8 cellular contexts compared by ENCODE assay signal in the genomic region with DNA sequence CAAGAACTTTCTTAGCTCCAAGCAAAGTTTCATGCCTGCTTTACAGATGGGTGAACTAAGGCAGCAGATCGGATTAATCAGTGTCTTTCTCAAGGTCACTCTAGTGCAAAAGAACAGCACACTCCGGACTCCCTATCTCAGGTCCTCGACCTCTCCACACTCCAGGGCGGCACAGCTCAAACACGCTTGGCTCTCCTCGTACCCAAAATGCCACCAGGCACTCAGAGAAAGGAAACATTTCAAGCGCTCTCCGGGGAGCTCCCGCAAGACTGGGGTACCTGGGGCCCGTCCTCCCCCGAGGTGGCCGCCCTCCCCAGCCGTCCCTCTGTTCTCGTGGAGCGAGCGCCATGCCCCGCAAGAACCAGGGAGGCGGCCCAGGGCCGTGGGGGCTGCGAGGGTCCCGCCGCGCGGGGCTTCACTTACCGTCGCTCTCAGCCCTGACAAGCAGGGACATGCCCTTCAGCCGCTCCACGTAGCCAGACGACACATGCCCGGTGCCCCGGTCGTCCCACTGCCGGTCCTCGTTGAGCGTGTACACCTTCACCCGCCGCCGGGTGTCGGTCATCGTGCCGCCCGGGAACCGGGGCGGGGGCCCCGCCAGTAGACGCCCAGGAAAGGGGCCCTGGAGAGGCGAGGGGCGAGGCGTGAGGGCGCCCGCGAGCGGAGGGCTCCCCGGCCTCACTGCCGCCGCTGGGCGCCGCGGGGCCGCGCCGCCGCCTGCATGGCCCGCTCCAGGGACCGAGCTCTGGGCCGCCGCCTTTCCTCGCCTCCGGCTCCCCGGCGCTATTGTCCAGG. TPM values are rescaled to one million over a fixed set of nuclear protein-coding genes. Genes with fewer than 3 reads are reported as not detected.
DNase-seq lines count a peak whose midpoint lies in the region; ATAC-seq and TF ChIP-seq lines count a peak whose summit lies in the region.

No MANE protein-coding gene starts in this region.

- H3K36me3 Mint-ChIP-seq in T-helper 1 cell treated with Interleukin-12 subunit alpha and Interleukin-12 subunit beta and Interleukin-4 antibody, amounts not matched to agents 30 μg/mL and 1 μg/mL, for 36 hours (ENCODE audit: low read depth): peaks cover 35% of the 10 kb centered on the region

- no peaks in the 10 kb centered on the region for H3K9me3 Mint-ChIP-seq in T-helper 1 cell treated with Interleukin-12 subunit alpha and Interleukin-12 subunit beta and Interleukin-4 antibody, amounts not matched to agents 30 μg/mL and 1 μg/mL, for 36 hours

- H3K4me1 ChIP-seq in iPS-20b (ENCODE audit: insufficient read depth, low read length) (no peaks in the 10 kb centered on the region), skeletal muscle tissue (ENCODE audit: control insufficient read depth in 3 of 3, insufficient read depth in 3 of 3, low read length in 3 of 3) (peaks cover 16 to 26% (median 24%) of the 10 kb centered on the region in 3 donors)

- H3K27ac ChIP-seq in iPS-20b (ENCODE audit: low read length) (peak overlapping the region; percentile 36), skeletal muscle tissue (ENCODE audit: low read depth, low read length) (peak overlapping the region; percentile 99)

- peaks cover 31% of the 10 kb centered on the region for H3K36me3 ChIP-seq in iPS-20b (ENCODE audit: insufficient read depth, low read depth, low read length)
- H3K36me3 ChIP-seq in skeletal muscle tissue (ENCODE audit: control insufficient read depth in 3 of 3, insufficient read depth in 3 of 3, low read length in 3 of 3): peaks cover 2 to 4% (median 4%) of the 10 kb centered on the region in 3 donors

- peak in 10 of 14 donors; percentile 2 to 67 (median 36) for DNase-seq in C1 segment of cervical spinal cord (lab: John Stamatoyannopoulos, UW)
- no peak for DNase-seq in astrocyte of the spinal cord (ENCODE audit: low read depth, low spot score)
- DNase-seq in NCI-H128 (lab: John Stamatoyannopoulos, UW; ENCODE audit: unreplicated experiment): no peak

- H3K4me3 ChIP-seq in astrocyte of the spinal cord (ENCODE audit: low read depth, low read length) (peak overlapping the region; percentile 85), iPS-20b (ENCODE audit: low read length) (peak overlapping the region; percentile 95), skeletal muscle tissue (ENCODE audit: low read length in 3 of 3) (peak overlapping the region; percentile 73 to 96 (median 88))

- H3K9me3 ChIP-seq in iPS-20b (ENCODE audit: insufficient read depth, low read depth, low read length) (no peaks in the 10 kb centered on the region), skeletal muscle tissue (ENCODE audit: control insufficient read depth in 3 of 3, low read length in 3 of 3) (no peaks in the 10 kb centered on the region)

- no peak for TF ChIP-seq CTCF in astrocyte of the spinal cord (IDR thresholded peaks at IDR 0.05; ENCODE audit: low read depth, low read length)

- H3K4me3 Mint-ChIP-seq in T-helper 1 cell treated with Interleukin-12 subunit alpha and Interleukin-12 subunit beta and Interleukin-4 antibody, amounts not matched to agents 30 μg/mL and 1 μg/mL, for 36 hours: peak overlapping the region; percentile 95

- in situ Hi-C loops in astrocyte of the spinal cord (cut with HindIII; ENCODE audit: low sequenced_read_pairs): no loop called here

- H3K27me3 Mint-ChIP-seq in T-helper 1 cell treated with Interleukin-12 subunit alpha and Interleukin-12 subunit beta and Interleukin-4 antibody, amounts not matched to agents 30 μg/mL and 1 μg/mL, for 36 hours (ENCODE audit: low read depth): no peaks in the 10 kb centered on the region

- ATAC-seq in GM19438 (IDR thresholded peaks at IDR 0.05; ENCODE audit: low read depth, unreplicated experiment) (peak; percentile 12), HG03571 (IDR thresholded peaks at IDR 0.05; ENCODE audit: unreplicated experiment) (peak; percentile 8)

- H3K4me1 Mint-ChIP-seq in T-helper 1 cell treated with Interleukin-12 subunit alpha and Interleukin-12 subunit beta and Interleukin-4 antibody, amounts not matched to agents 30 μg/mL and 1 μg/mL, for 36 hours (ENCODE audit: low read depth): peaks cover 29% of the 10 kb centered on the region

- H3K9ac ChIP-seq in iPS-20b (ENCODE audit: low read depth, low read length): peak overlapping the region; percentile 85
- H3K9ac ChIP-seq in skeletal muscle tissue (ENCODE audit: low read depth in 1 of 3, low read length in 3 of 3): peak overlapping the region; percentile 94 to 97 (median 97)

- H3K27me3 ChIP-seq in iPS-20b (ENCODE audit: insufficient read depth, low read length) (no peaks in the 10 kb centered on the region), skeletal muscle tissue (ENCODE audit: control insufficient read depth in 3 of 3, insufficient read depth in 3 of 3, low read length in 3 of 3) (no peaks in the 10 kb centered on the region)

- H3K27ac Mint-ChIP-seq in T-helper 1 cell treated with Interleukin-12 subunit alpha and Interleukin-12 subunit beta and Interleukin-4 antibody, amounts not matched to agents 30 μg/mL and 1 μg/mL, for 36 hours: peak overlapping the region; percentile 90

RNA-seq across cellular contexts. Expression of a gene that starts 0.8 kb away (rescaled TPM):
- total RNA-seq in skeletal muscle tissue: 75.2 TPM

Comparison
In these comparisons a context has a peak if more than half of its experiments do, and no peak if none do; other contexts are left out.
1. DNase-seq: peak in C1 segment of cervical spinal cord (10 of 14); none in astrocyte of the spinal cord (single experiment) and NCI-H128 (single experiment).
2. Peak in every context shown above with its lines, with median percentiles within 50 percentile points of each other: H3K4me3 ChIP-seq.